In the genomic region with DNA sequence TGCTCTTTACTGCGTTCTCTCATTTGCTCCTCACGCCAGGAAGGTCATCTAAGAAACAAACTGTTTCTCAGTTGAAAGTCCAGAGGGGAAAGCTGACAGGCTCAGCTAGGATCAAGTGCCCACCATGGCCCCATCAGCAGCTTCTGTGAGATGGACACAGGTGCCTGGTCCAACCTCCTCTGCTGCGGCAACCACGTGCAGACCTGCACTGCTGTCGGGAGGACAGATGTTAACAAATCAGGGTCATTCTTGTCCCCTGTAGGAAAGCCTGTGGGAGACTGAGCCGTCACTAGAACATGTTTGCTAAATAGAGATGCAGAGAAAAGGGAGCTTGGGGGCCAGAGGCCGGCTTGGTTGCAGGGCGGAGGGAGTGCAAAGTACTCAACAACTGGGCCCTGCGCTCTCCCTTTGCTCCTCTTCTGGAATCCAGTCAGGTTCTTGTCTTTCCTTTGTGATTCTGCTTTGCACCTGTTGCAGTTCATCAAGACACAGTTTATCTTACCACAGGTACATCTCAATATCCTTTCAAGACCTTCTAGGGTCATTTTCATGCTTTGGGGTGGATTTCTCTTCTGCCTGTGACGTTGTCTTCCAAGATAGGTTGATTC, we compare ENCODE assay signal across 25 cellular contexts.
"Had no signal": no experiment of that assay in that cellular context is flagged by ENCODE, and none has a peak within 500 bp of the region (broad histone marks: within the 10 kb centered on the region; RNA-seq: fewer than 3 reads in every experiment).

No MANE protein-coding gene starts in this region.

- H3K27ac ChIP-seq: prostate gland, stomach, thyroid gland, vagina had no signal

- H3K27me3 Mint-ChIP-seq: memory B cell had no signal

- H3K4me3 ChIP-seq: dorsolateral prefrontal cortex, lung, prostate gland, smooth muscle cell, stomach, thyroid gland, vagina had no signal

- H3K27me3 ChIP-seq: dorsolateral prefrontal cortex, stomach, thyroid gland, vagina had no signal

- H3K9me3 ChIP-seq: prostate gland, stomach, thyroid gland, vagina had no signal

- ATAC-seq: left colon, natural killer cell, sciatic nerve had no signal

- H3K9me3 Mint-ChIP-seq: immature natural killer cell, memory B cell, natural killer cell, neural crest cell had no signal

- H3K4me1 ChIP-seq: vagina had no signal

- H3K4me3 Mint-ChIP-seq: immature natural killer cell, memory B cell, natural killer cell, neural crest cell had no signal

- DNase-seq: dorsolateral prefrontal cortex; effector CD4-positive, alpha-beta T cell; head of caudate nucleus; hippocampal formation; immature natural killer cell; islet precursor cell; kidney glomerular epithelial cell; left colon; natural killer cell; nucleus accumbens; stimulated activated CD4-positive, alpha-beta T cell treated with anti-CD3 and anti-CD28 coated beads, Interleukin-12 subunit alpha, Interleukin-12 subunit beta, amount 100 ng/mL, for 4 hours; stimulated activated CD4-positive, alpha-beta T cell treated with anti-CD3 and anti-CD28 coated beads, Interleukin-1b, Interleukin-23, amount 100 ng/mL, for 48 hours; stimulated activated CD4-positive, alpha-beta T cell treated with anti-CD3 and anti-CD28 coated beads, Interleukin-4, amount 100 ng/mL, for 1 hour; stimulated activated CD8-positive, alpha-beta memory T cell treated with anti-CD3 and anti-CD28 coated beads, Interleukin-4, amount 100 ng/mL, for 48 hours; stimulated activated naive CD4-positive, alpha-beta T cell treated with Interleukin-2 at 50 U/mL for 16 hours; stomach; thyroid gland; trophoblast cell had no signal

- H3K4me1 Mint-ChIP-seq: neural crest cell had no signal

- H3K27ac Mint-ChIP-seq: memory B cell, natural killer cell had no signal

- H3K36me3 ChIP-seq: prostate gland had no signal
